ENCODE assay signal across 27 cellular contexts in the genomic region with DNA sequence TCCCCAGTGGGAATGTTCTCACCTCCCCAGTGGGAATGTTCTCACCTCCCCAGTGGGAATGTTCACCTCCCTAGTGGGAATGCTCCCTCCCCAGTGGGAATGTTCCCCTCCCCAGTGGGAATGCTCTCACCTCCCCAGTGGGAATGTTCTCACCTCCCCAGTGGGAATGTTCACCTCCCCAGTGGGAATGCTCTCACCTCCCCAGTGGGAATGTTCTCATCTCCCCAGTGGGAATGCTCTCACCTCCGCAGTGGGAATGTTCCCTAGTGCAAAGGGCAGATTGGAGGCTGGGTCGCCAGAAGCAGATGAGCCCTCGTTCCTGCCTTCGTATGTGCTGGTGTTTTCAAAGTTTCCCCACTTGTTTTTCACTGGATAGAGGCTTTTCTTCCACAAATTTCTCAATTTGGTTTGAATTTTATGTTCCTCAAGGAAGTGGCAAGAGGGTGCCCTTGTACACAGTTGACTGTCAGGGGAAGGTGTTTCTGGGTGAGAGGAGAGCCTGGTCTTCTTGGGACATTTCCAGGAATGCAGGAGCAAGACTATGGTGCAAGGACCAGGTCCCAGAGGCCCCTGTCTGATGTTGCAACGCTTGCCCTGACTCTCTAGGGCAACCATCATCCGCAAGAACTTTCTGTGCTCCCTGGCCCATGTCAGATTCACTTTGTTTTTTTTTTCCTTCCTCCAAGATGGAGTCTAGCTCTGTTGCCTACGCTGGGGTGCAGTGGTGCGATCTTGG. TPM values are rescaled to one million over a fixed set of nuclear protein-coding genes. Genes with fewer than 3 reads are reported as not detected.
DNase-seq lines count a peak whose midpoint lies in the region; ATAC-seq, FAIRE-seq and TF ChIP-seq lines count a peak whose summit lies in the region.
"Had no signal": no experiment of that assay in that cellular context is flagged by ENCODE, and none has a peak within 500 bp of the region (broad histone marks: within the 10 kb centered on the region; RNA-seq: fewer than 3 reads in every experiment).

No MANE protein-coding gene starts in this region.

- DNase-seq in MCF 10A (ENCODE audit: unreplicated experiment) (peak; percentile 36), mammary epithelial cell (no peak), K562 (ENCODE audit: extremely low read depth in 1 of 4, low spot score in 3 of 4) (no peak)
- no peak for DNase-seq in stimulated activated effector memory CD8-positive, alpha-beta T cell treated with anti-CD3 and anti-CD28 coated beads, Interleukin-12 subunit alpha, Interleukin-12 subunit beta, amount 100 ng/mL, for 72 hours (ENCODE audit: low spot score in 2 of 2)
- DNase-seq: 8988T; CD4-positive, alpha-beta T cell; DMS53; GOT3; Kasumi-1; NCI-H1694; NCI-H2029 treated with DMSO at 0.1 percent for 48 hours; NCI-H446 treated with DMSO at 0.1 percent for 48 hours; NCI-H69; SHP77 had no signal

- no peaks in the 10 kb centered on the region for H3K4me1 Mint-ChIP-seq in MCF 10A (ENCODE audit: insufficient read depth, unreplicated experiment)
- H3K4me1 Mint-ChIP-seq in stimulated activated effector memory CD8-positive, alpha-beta T cell treated with anti-CD3 and anti-CD28 coated beads, Interleukin-12 subunit alpha, Interleukin-12 subunit beta, amount 100 ng/mL, for 72 hours, result no peaks in the 10 kb centered on the region

- TF ChIP-seq RAD21 in K562 (CRISPR knock-in tag; conservative IDR thresholded peaks at IDR 0.05 in 1 of 2, IDR thresholded peaks at IDR 0.05 in 1 of 2) (no peak), neural cell (conservative IDR thresholded peaks at IDR 0.05) (no peak)

- dilution Hi-C loops in mammary epithelial cell (cut with HindIII; ENCODE audit: low sequenced_read_pairs), result no loop called here

- H3K79me2 ChIP-seq in mammary epithelial cell (ENCODE audit: insufficient read depth, low read length), result no peaks in the 10 kb centered on the region
- no peaks in the 10 kb centered on the region for H3K79me2 ChIP-seq in K562 (ENCODE audit: control insufficient read depth, insufficient read depth, low read length)
- no peaks in the 10 kb centered on the region for H3K79me2 ChIP-seq in neural cell (replicated peaks; ENCODE audit: insufficient read depth, low read length)

- POLR2A ChIA-PET in MCF 10A (lab: Yijun Ruan, JAX), result no interaction called here
- POLR2A ChIA-PET in K562 (lab: Yijun Ruan, JAX), result no interaction called here

- H3K9me3 ChIP-seq in mammary epithelial cell (replicated peaks; ENCODE audit: insufficient read depth, low read length) (no peaks in the 10 kb centered on the region), K562 (replicated peaks; ENCODE audit: control insufficient read depth, insufficient read depth, low read depth, low read length) (no peaks in the 10 kb centered on the region), neural cell (ENCODE audit: low read length) (no peaks in the 10 kb centered on the region), subcutaneous abdominal adipose tissue (ENCODE audit: control insufficient read depth in 5 of 5, low read length in 5 of 5) (peaks cover 0 to 2% (median 0%) of the 10 kb centered on the region in 5 donors)
- H3K9me3 ChIP-seq: BLaER1, HAP-1 had no signal

- H4K20me1 ChIP-seq in mammary epithelial cell (ENCODE audit: insufficient read depth, low read length) (no peaks in the 10 kb centered on the region), K562 (replicated peaks; ENCODE audit: control insufficient read depth, insufficient read depth, low read length) (no peaks in the 10 kb centered on the region), neural cell (ENCODE audit: insufficient read depth) (no peaks in the 10 kb centered on the region)
- H4K20me1 ChIP-seq: BLaER1 had no signal

- H3K27me3 Mint-ChIP-seq in MCF 10A (ENCODE audit: insufficient read depth, unreplicated experiment), result peaks cover 13% of the 10 kb centered on the region

- TF ChIP-seq CTCF in MCF 10A (IDR thresholded peaks at IDR 0.05; ENCODE audit: unreplicated experiment) (no peak), mammary epithelial cell (conservative IDR thresholded peaks at IDR 0.05 in 1 of 2, IDR thresholded peaks at IDR 0.05 in 1 of 2; ENCODE audit: extremely low read depth in 1 of 2, insufficient read depth in 1 of 2, low read depth in 1 of 2, low read length in 2 of 2) (no peak), K562 (IDR thresholded peaks at IDR 0.05 in 2 of 3, conservative IDR thresholded peaks at IDR 0.05 in 1 of 3; ENCODE audit: insufficient read depth in 2 of 3, low read depth in 1 of 3, low read length in 3 of 3) (no peak), neural cell (IDR thresholded peaks at IDR 0.05; ENCODE audit: poor library complexity, severe bottlenecking) (no peak)

- no peak overlapping the region for H3K27ac Mint-ChIP-seq in MCF 10A (ENCODE audit: low read depth, unreplicated experiment)
- H3K27ac Mint-ChIP-seq in stimulated activated effector memory CD8-positive, alpha-beta T cell treated with anti-CD3 and anti-CD28 coated beads, Interleukin-12 subunit alpha, Interleukin-12 subunit beta, amount 100 ng/mL, for 72 hours, result no peak overlapping the region
- H3K27ac Mint-ChIP-seq: CD4-positive, alpha-beta T cell had no signal

- no peaks in the 10 kb centered on the region for H3K9me1 ChIP-seq in K562 (ENCODE audit: control insufficient read depth, insufficient read depth, low read length)

- no TSS peak for BruUV-seq in MCF 10A (replicated peaks; lab: Mats Ljungman, UMichigan)
- no TSS peak for BruUV-seq in mammary epithelial cell (replicated peaks; lab: Mats Ljungman, UMichigan)
- BruUV-seq in K562 (replicated peaks; lab: Mats Ljungman, UMichigan), result no TSS peak

- H3F3A ChIP-seq in neural cell (ENCODE audit: insufficient read depth, low read length, poor library complexity, severe bottlenecking), result no peaks in the 10 kb centered on the region

- H3K4me3 Mint-ChIP-seq in MCF 10A (ENCODE audit: unreplicated experiment), result no peak overlapping the region
- no peak overlapping the region for H3K4me3 Mint-ChIP-seq in stimulated activated effector memory CD8-positive, alpha-beta T cell treated with anti-CD3 and anti-CD28 coated beads, Interleukin-12 subunit alpha, Interleukin-12 subunit beta, amount 100 ng/mL, for 72 hours
- H3K4me3 Mint-ChIP-seq: CD4-positive, alpha-beta T cell had no signal

- H3K36me3 ChIP-seq in mammary epithelial cell (ENCODE audit: insufficient read depth, low read length), result no peaks in the 10 kb centered on the region
- H3K36me3 ChIP-seq in K562 (ENCODE audit: control insufficient read depth, insufficient read depth, low read length), result no peaks in the 10 kb centered on the region
- no peaks in the 10 kb centered on the region for H3K36me3 ChIP-seq in neural cell (ENCODE audit: insufficient read depth, low read length)
- H3K36me3 ChIP-seq in subcutaneous abdominal adipose tissue (ENCODE audit: control insufficient read depth in 5 of 5, insufficient read depth in 5 of 5, low read length in 5 of 5), result no peaks in the 10 kb centered on the region
- H3K36me3 ChIP-seq: BLaER1, HAP-1 had no signal

- ATAC-seq in K562 (no peak), HG02884 (IDR thresholded peaks at IDR 0.05; ENCODE audit: unreplicated experiment) (no peak), HG03520 (IDR thresholded peaks at IDR 0.05; ENCODE audit: unreplicated experiment) (no peak)
- ATAC-seq in stimulated activated effector memory CD8-positive, alpha-beta T cell treated with anti-CD3 and anti-CD28 coated beads, Interleukin-12 subunit alpha, Interleukin-12 subunit beta, amount 100 ng/mL, for 72 hours, result no peak
- ATAC-seq: Panc1 had no signal

- TF ChIP-seq EP300 in K562 (IDR thresholded peaks at IDR 0.05; ENCODE audit: low read length) (no peak), neural cell (conservative IDR thresholded peaks at IDR 0.05; ENCODE audit: poor library complexity, severe bottlenecking) (no peak)

- H3K9me2 ChIP-seq in neural cell (ENCODE audit: insufficient read depth, low read length), result no peaks in the 10 kb centered on the region

- no peak for FAIRE-seq in K562 (lab: Jason Lieb, UNC)

- WGBS in mammary epithelial cell (ENCODE audit: low coverage, missing lambda C conversion rate), result 61% methylated on average over 8 of the region's 8 CpGs
- WGBS in K562 (ENCODE audit: insufficient coverage, low coverage, missing lambda C conversion rate), result 19% methylated on average over 6 of the region's 8 CpGs

- intact Hi-C loops in MCF 10A (cut with micrococcal nuclease), result no loop called here
- intact Hi-C loops in mammary epithelial cell (cut with micrococcal nuclease), result no loop called here
- intact Hi-C loops in K562 (cut with micrococcal nuclease), result no loop called here

- no peak for TF ChIP-seq POLR2A in K562 (conservative IDR thresholded peaks at IDR 0.05)

- no peaks in the 10 kb centered on the region for H3K9me3 Mint-ChIP-seq in MCF 10A (ENCODE audit: unreplicated experiment)
- H3K9me3 Mint-ChIP-seq in stimulated activated effector memory CD8-positive, alpha-beta T cell treated with anti-CD3 and anti-CD28 coated beads, Interleukin-12 subunit alpha, Interleukin-12 subunit beta, amount 100 ng/mL, for 72 hours, result no peaks in the 10 kb centered on the region
- H3K9me3 Mint-ChIP-seq: CD4-positive, alpha-beta T cell had no signal

- H3K27ac ChIP-seq in mammary epithelial cell (ENCODE audit: insufficient read depth, low read depth, low read length) (no peak overlapping the region), K562 (ENCODE audit: extremely low read depth, low read depth, low read length) (no peak overlapping the region), neural cell (ENCODE audit: low read length) (no peak overlapping the region), subcutaneous abdominal adipose tissue (ENCODE audit: low read depth, low read length) (peak overlapping the region; percentile 98)
- H3K27ac ChIP-seq: BLaER1, RWPE1 had no signal

- no peaks in the 10 kb centered on the region for H3K4me1 ChIP-seq in mammary epithelial cell (ENCODE audit: insufficient read depth, low read length)
- peaks cover 0 to 9% of the 10 kb centered on the region in 2 experiments; a peak in 2 of 5 replicates for H3K4me1 ChIP-seq in K562 (replicated peaks in 1 of 2; ENCODE audit: control insufficient read depth in 2 of 2, insufficient read depth in 2 of 2, low read length in 2 of 2)
- H3K4me1 ChIP-seq in subcutaneous abdominal adipose tissue (ENCODE audit: control insufficient read depth in 5 of 5, insufficient read depth in 5 of 5, low read length in 5 of 5), result peaks cover 10 to 56% (median 37%) of the 10 kb centered on the region in 5 donors
- H3K4me1 ChIP-seq: HAP-1 had no signal

- no peaks in the 10 kb centered on the region for H3K36me3 Mint-ChIP-seq in MCF 10A (ENCODE audit: insufficient read depth, unreplicated experiment)
- no peaks in the 10 kb centered on the region for H3K36me3 Mint-ChIP-seq in stimulated activated effector memory CD8-positive, alpha-beta T cell treated with anti-CD3 and anti-CD28 coated beads, Interleukin-12 subunit alpha, Interleukin-12 subunit beta, amount 100 ng/mL, for 72 hours

- no peak overlapping the region for H3K9ac ChIP-seq in mammary epithelial cell (ENCODE audit: insufficient read depth, low read length)
- H3K9ac ChIP-seq in K562 (ENCODE audit: insufficient read depth in 1 of 2, low read depth in 2 of 2, low read length in 2 of 2), result no peak overlapping the region
- no peak overlapping the region for H3K9ac ChIP-seq in neural cell (ENCODE audit: low read length)
- H3K9ac ChIP-seq in subcutaneous abdominal adipose tissue (ENCODE audit: low read length in 5 of 5), result no peak overlapping the region
- H3K9ac ChIP-seq: BLaER1 had no signal

- H3K4me3 ChIP-seq in mammary epithelial cell (replicated peaks in 1 of 3; ENCODE audit: insufficient read depth in 1 of 3, low read depth in 2 of 3, low read length in 3 of 3) (no peak overlapping the region), K562 (no peak overlapping the region), neural cell (ENCODE audit: low read length) (no peak overlapping the region), subcutaneous abdominal adipose tissue (ENCODE audit: low read depth in 1 of 5, low read length in 5 of 5) (no peak overlapping the region)
- H3K4me3 ChIP-seq: BLaER1, HAP-1 had no signal

- H3K4me2 ChIP-seq in mammary epithelial cell (ENCODE audit: insufficient read depth, low read depth, low read length) (no peak overlapping the region), K562 (ENCODE audit: insufficient read depth, low read length) (no peak overlapping the region), neural cell (ENCODE audit: low read length) (no peak overlapping the region)
- H3K4me2 ChIP-seq: BLaER1 had no signal

- in situ Hi-C loops in mammary epithelial cell (cut with MboI; ENCODE audit: low sequenced_read_pairs in 2 of 2) (no loop called here), K562 (cut with MboI) (no loop called here)

- H2AFZ ChIP-seq in mammary epithelial cell (ENCODE audit: low read depth, low read length), result no peak overlapping the region
- no peak overlapping the region for H2AFZ ChIP-seq in K562 (ENCODE audit: low read depth, low read length)
- H2AFZ ChIP-seq in neural cell (ENCODE audit: low read depth, low read length), result no peak overlapping the region

- CTCF ChIA-PET in MCF 10A (lab: Yijun Ruan, JAX) (no interaction called here), mammary epithelial cell (lab: Charles Lee; ENCODE audit: low non-redundant PET) (no interaction called here), K562 (lab: Yijun Ruan, JAX; ENCODE audit: low intra/inter-chr PET ratio) (no interaction called here)

- peaks cover 2% of the 10 kb centered on the region for H3K27me3 ChIP-seq in mammary epithelial cell (ENCODE audit: insufficient read depth, low read length)
- peaks cover 3 to 6% of the 10 kb centered on the region in 2 experiments; a peak in 4 of 5 replicates for H3K27me3 ChIP-seq in K562 (ENCODE audit: control insufficient read depth in 2 of 2, insufficient read depth in 2 of 2, low read length in 2 of 2)
- H3K27me3 ChIP-seq in neural cell (ENCODE audit: insufficient read depth, low read depth, low read length), result no peaks in the 10 kb centered on the region
- peaks cover 0 to 7% (median 0%) of the 10 kb centered on the region in 5 donors for H3K27me3 ChIP-seq in subcutaneous abdominal adipose tissue (ENCODE audit: control insufficient read depth in 5 of 5, insufficient read depth in 4 of 5, low read length in 5 of 5)
- H3K27me3 ChIP-seq: BLaER1 had no signal

RNA-seq across cellular contexts. Expression of a gene that starts 34.0 kb away (rescaled TPM):
- total RNA-seq in MCF 10A (2022) (not detected in 2 replicates), mammary epithelial cell (not detected), K562 (2014; rRNA removed) (not detected in 2 replicates), K562 (2014; rRNA removed; fragmentation: Illumina TruSeq; extraction: Trizol) (not detected in 2 replicates), K562 (2015; rRNA removed; fragmentation: Illumina TruSeq; extraction: Trizol) (not detected in 2 replicates), K562 (2021) (not detected in 2 replicates)
- polyA plus RNA-seq in mammary epithelial cell (not detected), K562 (2011; rRNA removed) (0.01 and 0.06 TPM in 2 replicates), K562 (2014; fragmentation: Illumina TruSeq; extraction: Trizol) (not detected in 2 replicates), K562 (2014; fragmentation: Nextera tagmentation; extraction: Ambion mirVana) (not detected), K562 (2014; rRNA removed) (not detected in 2 replicates), neural cell (not detected in 2 replicates)
- polyA minus RNA-seq in mammary epithelial cell (not detected), neural cell (not detected in 2 replicates)
- 0.07 TPM in 1 of 2 replicates, not detected in the other for total RNA-seq in K562 (2011; cell fraction: chromatin; rRNA removed; ENCODE audit: low replicate concordance)
- 0.17 TPM in 1 of 2 replicates, not detected in the other for total RNA-seq in K562 (2011; cell fraction: nucleolus; rRNA removed)
- not detected in 2 replicates for total RNA-seq in K562 (2011; cell fraction: nucleoplasm; rRNA removed)
- polyA plus RNA-seq in K562 (2011; cell fraction: cytosol; rRNA removed), result 0.25 TPM in 1 of 2 replicates, not detected in the other
- polyA plus RNA-seq in K562 (2011; cell fraction: nucleus; rRNA removed), result 0.11 TPM in 1 of 2 replicates, not detected in the other
- 0.01 TPM in 1 of 2 replicates, not detected in the other for polyA plus RNA-seq in K562 (2012)
- polyA minus RNA-seq in K562 (2011; rRNA and poly(A)+ RNA removed), result 0.07 TPM in 1 of 2 replicates, not detected in the other
- polyA minus RNA-seq in K562 (2011; cell fraction: cytosol; rRNA and poly(A)+ RNA removed), result 0.29 TPM in 1 of 2 replicates, not detected in the other
- polyA minus RNA-seq in K562 (2011; cell fraction: nucleus; rRNA and poly(A)+ RNA removed), result not detected in 2 replicates
- total RNA-seq: CD4-positive, alpha-beta T cell; Daoy; HT-29; M059J; SK-MEL-5 had no signal

RNA-seq across cellular contexts. Expression of a gene that starts 43.2 kb away (rescaled TPM):
- total RNA-seq in MCF 10A (2022) (not detected in 2 replicates), mammary epithelial cell (not detected), K562 (2014; rRNA removed) (not detected in 2 replicates), K562 (2014; rRNA removed; fragmentation: Illumina TruSeq; extraction: Trizol) (not detected in 2 replicates), K562 (2015; rRNA removed; fragmentation: Illumina TruSeq; extraction: Trizol) (not detected in 2 replicates), K562 (2021) (not detected in 2 replicates)
- polyA plus RNA-seq in mammary epithelial cell (not detected), K562 (2011; rRNA removed) (not detected in 2 replicates), K562 (2014; fragmentation: Illumina TruSeq; extraction: Trizol) (not detected in 2 replicates), K562 (2014; fragmentation: Nextera tagmentation; extraction: Ambion mirVana) (not detected), K562 (2014; rRNA removed) (not detected in 2 replicates), neural cell (not detected in 2 replicates)
- polyA minus RNA-seq in mammary epithelial cell (not detected), neural cell (not detected in 2 replicates)
- total RNA-seq in K562 (2011; cell fraction: chromatin; rRNA removed; ENCODE audit: low replicate concordance), result not detected in 2 replicates
- total RNA-seq in K562 (2011; cell fraction: nucleolus; rRNA removed), result not detected in 2 replicates
- not detected in 2 replicates for total RNA-seq in K562 (2011; cell fraction: nucleoplasm; rRNA removed)
- not detected in 2 replicates for polyA plus RNA-seq in K562 (2011; cell fraction: cytosol; rRNA removed)
- polyA plus RNA-seq in K562 (2011; cell fraction: nucleus; rRNA removed), result not detected in 2 replicates
- polyA plus RNA-seq in K562 (2012), result not detected in 2 replicates
- polyA minus RNA-seq in K562 (2011; rRNA and poly(A)+ RNA removed), result not detected in 2 replicates
- not detected in 2 replicates for polyA minus RNA-seq in K562 (2011; cell fraction: cytosol; rRNA and poly(A)+ RNA removed)
- polyA minus RNA-seq in K562 (2011; cell fraction: nucleus; rRNA and poly(A)+ RNA removed), result not detected in 2 replicates
- total RNA-seq: CD4-positive, alpha-beta T cell; Daoy; G401; HT-29; M059J; SK-MEL-5 had no signal
